Comparison of ENCODE assay signal across 31 cellular contexts in the genomic region with DNA sequence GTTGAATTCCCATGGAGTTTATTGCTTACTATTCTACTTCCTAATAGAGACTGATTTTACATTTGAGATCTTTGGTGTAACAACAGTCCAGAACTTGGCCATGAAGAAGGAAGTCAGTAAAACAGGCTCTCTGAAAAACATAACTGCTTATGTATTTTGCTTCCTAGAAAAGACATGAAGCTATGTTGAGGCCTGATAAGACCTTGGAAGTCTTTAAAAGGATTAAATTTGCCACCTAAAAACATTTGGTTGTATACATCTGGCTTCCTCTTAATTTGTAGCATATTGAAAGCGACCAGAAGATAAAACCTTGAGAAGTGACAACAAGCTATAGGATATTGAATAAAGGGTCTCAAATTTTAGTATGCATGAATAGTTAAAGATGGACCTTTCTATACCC.
"Had no signal": no experiment of that assay in that cellular context is flagged by ENCODE, and none has a peak within 500 bp of the region (broad histone marks: within the 10 kb centered on the region; RNA-seq: fewer than 3 reads in every experiment).

No MANE protein-coding gene starts in this region.

- ATAC-seq: activated CD4-positive, alpha-beta T cell treated with anti-CD3 and anti-CD28 coated beads for 36 hours; activated CD8-positive, alpha-beta memory T cell treated with anti-CD3 and anti-CD28 coated beads, Interleukin-2, amount 10 ng/mL, durations not matched to agents 7 days and 5 days; activated CD8-positive, alpha-beta T cell treated with anti-CD3 and anti-CD28 coated beads, Interleukin-2, amount 10 ng/mL, durations not matched to agents 7 days and 5 days; activated naive CD8-positive, alpha-beta T cell treated with anti-CD3 and anti-CD28 coated beads, Interleukin-2, amount 50 U/mL, for 24 hours; body of pancreas; effector memory CD8-positive, alpha-beta T cell; foreskin keratinocyte; gastrocnemius medialis; heart left ventricle had no signal

- H3K4me3 ChIP-seq: adrenal gland, body of pancreas, esophagus muscularis mucosa, gastrocnemius medialis, heart left ventricle had no signal

- H3K4me1 ChIP-seq: adrenal gland, body of pancreas, esophagus muscularis mucosa, foreskin keratinocyte, gastrocnemius medialis, heart left ventricle had no signal

- DNase-seq: activated CD4-positive, alpha-beta memory T cell treated with anti-CD3 and anti-CD28 coated beads for 36 hours; activated CD4-positive, alpha-beta T cell treated with anti-CD3 and anti-CD28 coated beads for 36 hours; activated CD4-positive, alpha-beta T cell treated with anti-CD3 and anti-CD28 coated beads, Interleukin-2, amount 10 ng/mL, durations not matched to agents 24 days and 14 days; activated CD4-positive, CD25-positive, alpha-beta regulatory T cell; activated CD4-positive, CD25-positive, alpha-beta regulatory T cell treated with anti-CD3 and anti-CD28 coated beads, Interleukin-2, amount 50 U/mL, for 72 hours; activated CD8-positive, alpha-beta memory T cell treated with anti-CD3 and anti-CD28 coated beads, Interleukin-2, amount 10 ng/mL, durations not matched to agents 7 days and 5 days; activated CD8-positive, alpha-beta memory T cell treated with anti-CD3 and anti-CD28 coated beads, Interleukin-2, amount 50 U/mL, for 4 hours; activated CD8-positive, alpha-beta T cell treated with anti-CD3 and anti-CD28 coated beads, Interleukin-2, amount 10 ng/mL, durations not matched to agents 7 days and 5 days; activated effector memory CD4-positive, alpha-beta T cell treated with anti-CD3 and anti-CD28 coated beads, Interleukin-2, amount 50 U/mL, for 16 hours; activated naive CD4-positive, alpha-beta T cell treated with anti-CD3 and anti-CD28 coated beads for 36 hours; activated naive CD8-positive, alpha-beta T cell treated with anti-CD3 and anti-CD28 coated beads for 36 hours; activated naive CD8-positive, alpha-beta T cell treated with anti-CD3 and anti-CD28 coated beads, Interleukin-2, amount 50 U/mL, for 24 hours; activated T-cell treated with anti-CD3 and anti-CD28 coated beads, Interleukin-2, amount 50 U/mL, for 1 hour; activated T-cell treated with anti-CD3 and anti-CD28 coated beads, Interleukin-2, amount 50 U/mL, for 48 hours; adrenal gland; amygdala; aorta; body of pancreas; caudate nucleus; cortex of kidney; dermis blood vessel endothelial cell; effector CD4-positive, alpha-beta T cell; effector memory CD8-positive, alpha-beta T cell; erythroblast; foreskin keratinocyte; gastrocnemius medialis; glutamatergic neuron; heart left ventricle; T-helper 2 cell had no signal

- FAIRE-seq: colon had no signal

- H3K9me3 ChIP-seq: adrenal gland, body of pancreas, esophagus muscularis mucosa, gastrocnemius medialis, heart left ventricle had no signal

- H3K27ac ChIP-seq: adrenal gland, body of pancreas, esophagus muscularis mucosa, foreskin keratinocyte, gastrocnemius medialis, heart left ventricle had no signal

- H3K27me3 ChIP-seq: adrenal gland, body of pancreas, esophagus muscularis mucosa, foreskin keratinocyte, gastrocnemius medialis, heart left ventricle had no signal
